ENCODE assay signal across 36 cellular contexts in genomic region chr19:23909222-23909621, GRCh38. TPM values are rescaled to one million over a fixed set of nuclear protein-coding genes. Genes with fewer than 3 reads are reported as not detected.
A peak's percentile ranks its signal among the peaks of the same experiment; 100 is the strongest.
DNase-seq lines count a peak whose midpoint lies in the region; ATAC-seq, FAIRE-seq and TF ChIP-seq lines count a peak whose summit lies in the region.
"Had no signal": no experiment of that assay in that cellular context is flagged by ENCODE, and none has a peak within 500 bp of the region (broad histone marks: within the 10 kb centered on the region; RNA-seq: fewer than 3 reads in every experiment).

No MANE protein-coding gene starts in this region.

- H3K27ac ChIP-seq in liver (ENCODE audit: low read depth in 1 of 2, low read length in 2 of 2) (peak overlapping the region; percentile 21 to 84), HepG2 (ENCODE audit: extremely low read length, insufficient read depth, low read length) (no peak overlapping the region), right lobe of liver (peak overlapping the region; percentile 21 to 87 (median 78)), prostate gland (no peak overlapping the region), H9 (ENCODE audit: insufficient read length, low read depth, low read length) (no peak overlapping the region)
- H3K27ac ChIP-seq: 22Rv1; A549; BLaER1; BLaER1 treated with 17β-estradiol and CSF1 and Interleukin-3, amounts not matched to agents 10 nM and 100 nM; C4-2B had no signal

- H2BK120ac ChIP-seq in H9 (ENCODE audit: low read depth, low read length, poor library complexity, severe bottlenecking), result no peak overlapping the region

- H3K36me3 ChIP-seq in liver (ENCODE audit: control insufficient read depth in 4 of 4, insufficient read depth in 3 of 4, low read depth in 1 of 4, low read length in 3 of 4), result no peaks in the 10 kb centered on the region
- no peaks in the 10 kb centered on the region for H3K36me3 ChIP-seq in HepG2 (replicated peaks in 1 of 2; ENCODE audit: control insufficient read depth in 1 of 2, insufficient read depth in 2 of 2, low read length in 2 of 2)
- no peaks in the 10 kb centered on the region for H3K36me3 ChIP-seq in right lobe of liver
- H3K36me3 ChIP-seq in prostate gland, result no peaks in the 10 kb centered on the region
- H3K36me3 ChIP-seq: BE2C; BLaER1; BLaER1 treated with 17β-estradiol and CSF1 and Interleukin-3, amounts not matched to agents 10 nM and 100 nM had no signal

- no peak overlapping the region for H3K23ac ChIP-seq in H9 (ENCODE audit: insufficient read length, low read depth, low read length)

- no peak overlapping the region for H3K14ac ChIP-seq in H9 (ENCODE audit: insufficient read depth, low read length)

- TF ChIP-seq EP300 in HepG2 (IDR thresholded peaks at IDR 0.05; ENCODE audit: low read depth in 2 of 2, low read length in 2 of 2) (no peak), HepG2 (CRISPR knock-in tag; IDR thresholded peaks at IDR 0.05; ENCODE audit: borderline replicate concordance) (no peak)

- H2BK20ac ChIP-seq in H9 (ENCODE audit: low read depth, low read length, poor library complexity, severe bottlenecking), result no peak overlapping the region

- H3K9ac ChIP-seq in liver (ENCODE audit: low read depth in 1 of 2, low read length in 2 of 2), result no peak overlapping the region
- no peak overlapping the region for H3K9ac ChIP-seq in HepG2 (ENCODE audit: insufficient read depth, low read depth, low read length)
- H3K9ac ChIP-seq in H9 (ENCODE audit: extremely low read depth, insufficient read length, low read length), result no peak overlapping the region
- H3K9ac ChIP-seq: BLaER1; BLaER1 treated with 17β-estradiol and CSF1 and Interleukin-3, amounts not matched to agents 10 nM and 100 nM had no signal

- no peak overlapping the region for H3K4me3 Mint-ChIP-seq in H9
- H3K4me3 Mint-ChIP-seq: B cell; CD14-positive monocyte; CD4-positive, alpha-beta T cell; CD4-positive, CD25-positive, alpha-beta regulatory T cell; CD8-positive, alpha-beta memory T cell; CD8-positive, alpha-beta T cell had no signal

- TF ChIP-seq CTCF in liver (IDR thresholded peaks at IDR 0.05; ENCODE audit: low read depth, low read length, missing input control) (no peak), HepG2 (CRISPR knock-in tag; IDR thresholded peaks at IDR 0.05) (no peak), right lobe of liver (IDR thresholded peaks at IDR 0.05) (no peak), prostate gland (IDR thresholded peaks at IDR 0.05) (no peak), H9 (conservative IDR thresholded peaks at IDR 0.05) (no peak)

- H3K4me1 ChIP-seq in liver (ENCODE audit: control insufficient read depth in 4 of 4, insufficient read depth in 4 of 4, low read length in 3 of 4) (peaks cover 6 to 18% (median 11%) of the 10 kb centered on the region in 4 donors), HepG2 (ENCODE audit: insufficient read depth, low read length) (no peaks in the 10 kb centered on the region), right lobe of liver (peaks cover 0 to 54% (median 21%) of the 10 kb centered on the region in 4 donors), prostate gland (replicated peaks) (no peaks in the 10 kb centered on the region), H9 (ENCODE audit: insufficient read depth, low read length) (no peaks in the 10 kb centered on the region)
- H3K4me1 ChIP-seq: A549; BE2C; BLaER1 treated with 17β-estradiol and CSF1 and Interleukin-3, amounts not matched to agents 10 nM and 100 nM; Caco-2 had no signal

- H4K91ac ChIP-seq in H9 (ENCODE audit: insufficient read length, low read depth, low read length), result no peak overlapping the region

- no peak overlapping the region for H3K4ac ChIP-seq in H9 (ENCODE audit: low read depth, low read length)

- DNase-seq in HepG2 (ENCODE audit: low spot score), result no peak
- no peak for DNase-seq in left lobe of liver (ENCODE audit: low spot score)
- DNase-seq in right lobe of liver, result no peak
- peak; percentile 13 for DNase-seq in mucosa of gallbladder (ENCODE audit: low spot score)
- DNase-seq in prostate gland (ENCODE audit: low spot score), result no peak
- DNase-seq in middle frontal gyrus (ENCODE audit: extremely low spot score, low spot score), result no peak
- no peak for DNase-seq in H9
- DNase-seq: 8988T; ACHN; AML-193; BE2C; C1 segment of cervical spinal cord; Caco-2; Calu3; CD4-positive, alpha-beta memory T cell; CD4-positive, alpha-beta T cell; CD4-positive, CD25-positive, alpha-beta regulatory T cell; CD8-positive, alpha-beta memory T cell; CD8-positive, alpha-beta T cell; COR-L47; DMS 273 treated with DMSO at 0.1 percent for 48 hours; DMS153; DMS79; DMS79 treated with DMSO at 0.1 percent for 48 hours; DND-41; EL had no signal

- no peak overlapping the region for H4K5ac ChIP-seq in H9 (ENCODE audit: insufficient read length, low read depth, low read length)

- H3K9me3 ChIP-seq in liver (ENCODE audit: control insufficient read depth in 4 of 4, low read length in 3 of 4) (peaks cover 0 to 4% (median 4%) of the 10 kb centered on the region in 4 donors), HepG2 (ENCODE audit: low read length) (peaks cover 97% of the 10 kb centered on the region), right lobe of liver (no peaks in the 10 kb centered on the region), prostate gland (no peaks in the 10 kb centered on the region), H9 (ENCODE audit: control insufficient read depth, low read depth, low read length) (peaks cover 56% of the 10 kb centered on the region)
- H3K9me3 ChIP-seq: BE2C had no signal

- no peak overlapping the region for H2BK15ac ChIP-seq in H9 (ENCODE audit: low read depth, low read length)

- H3T11ph ChIP-seq in H9 (ENCODE audit: low read length), result no peak overlapping the region

- no peak overlapping the region for H3K27ac Mint-ChIP-seq in H9
- H3K27ac Mint-ChIP-seq: B cell; CD14-positive monocyte; CD4-positive, alpha-beta memory T cell; CD4-positive, alpha-beta T cell; CD4-positive, CD25-positive, alpha-beta regulatory T cell; CD8-positive, alpha-beta memory T cell; CD8-positive, alpha-beta T cell had no signal

- intact Hi-C loops in HepG2 (cut with micrococcal nuclease; ENCODE audit: unreplicated experiment) (no loop called here), right lobe of liver (cut with DNase I) (no loop called here), prostate gland (cut with DNase I) (no loop called here)

- H3K4me2 ChIP-seq in HepG2 (ENCODE audit: low read depth, low read length), result no peak overlapping the region
- no peak overlapping the region for H3K4me2 ChIP-seq in H9 (ENCODE audit: insufficient read depth, insufficient read length, low read length)
- H3K4me2 ChIP-seq: A549; BLaER1; BLaER1 treated with 17β-estradiol and CSF1 and Interleukin-3, amounts not matched to agents 10 nM and 100 nM had no signal

- H3K4me1 Mint-ChIP-seq in H9, result no peaks in the 10 kb centered on the region
- H3K4me1 Mint-ChIP-seq: CD14-positive monocyte had no signal

- CTCF ChIA-PET in HepG2 (lab: Yijun Ruan, JAX; ENCODE audit: low intra/inter-chr PET ratio, low total read pairs), result no interaction called here

- H3K18ac ChIP-seq in H9 (ENCODE audit: insufficient read length, low read depth, low read length), result no peak overlapping the region

- no peak overlapping the region for H4K8ac ChIP-seq in H9 (replicated peaks; ENCODE audit: insufficient read length, low read depth, low read length)

- H2AK5ac ChIP-seq in H9 (ENCODE audit: insufficient read length, low read length), result no peak overlapping the region

- TF ChIP-seq RAD21 in liver (IDR thresholded peaks at IDR 0.05) (peak; percentile 17), HepG2 (CRISPR knock-in tag; IDR thresholded peaks at IDR 0.05) (no peak)

- no peaks in the 10 kb centered on the region for H3K27me3 ChIP-seq in liver (ENCODE audit: control insufficient read depth in 4 of 4, insufficient read depth in 4 of 4, low read length in 3 of 4)
- no peaks in the 10 kb centered on the region for H3K27me3 ChIP-seq in HepG2 (ENCODE audit: control insufficient read depth in 1 of 2, insufficient read depth in 2 of 2, low read length in 2 of 2)
- H3K27me3 ChIP-seq in right lobe of liver, result no peaks in the 10 kb centered on the region
- H3K27me3 ChIP-seq in prostate gland (replicated peaks; ENCODE audit: insufficient read depth), result no peaks in the 10 kb centered on the region
- H3K27me3 ChIP-seq in H9 (ENCODE audit: insufficient read depth, low read length), result no peaks in the 10 kb centered on the region
- H3K27me3 ChIP-seq: BE2C; BLaER1; BLaER1 treated with 17β-estradiol and CSF1 and Interleukin-3, amounts not matched to agents 10 nM and 100 nM had no signal

- ATAC-seq in HepG2 (no peak), left lobe of liver (peak; percentile 62), right lobe of liver (peak; percentile 56 to 72 (median 69))
- ATAC-seq: A549; CD8-positive, alpha-beta T cell had no signal

- no peak overlapping the region for H3K4me3 ChIP-seq in liver (ENCODE audit: low read depth in 1 of 3, low read length in 3 of 3)
- H3K4me3 ChIP-seq in HepG2 (replicated peaks in 1 of 3; ENCODE audit: insufficient read depth in 1 of 3, low read depth in 2 of 3, low read length in 3 of 3), result no peak overlapping the region
- H3K4me3 ChIP-seq in right lobe of liver, result no peak overlapping the region
- no peak overlapping the region for H3K4me3 ChIP-seq in prostate gland
- H3K4me3 ChIP-seq: A549; BLaER1; BLaER1 treated with 17β-estradiol and CSF1 and Interleukin-3, amounts not matched to agents 10 nM and 100 nM had no signal

- no peak overlapping the region for H2AFZ ChIP-seq in HepG2 (ENCODE audit: low read length)
- H2AFZ ChIP-seq in H9 (ENCODE audit: low read length), result no peak overlapping the region

- peaks cover 95 to 97% of the 10 kb centered on the region in 2 experiments for H3K9me3 Mint-ChIP-seq in H9

- BruUV-seq in HepG2 (replicated peaks; lab: Mats Ljungman, UMichigan), result no TSS peak

- POLR2A ChIA-PET in HepG2 (lab: Yijun Ruan, JAX), result no interaction called here

- H3K56ac ChIP-seq in H9 (ENCODE audit: insufficient read length, low read depth, low read length), result no peak overlapping the region

- no peak for TF ChIP-seq POLR2A in HepG2 (IDR thresholded peaks at IDR 0.05; ENCODE audit: insufficient read depth in 1 of 2, low read depth in 2 of 2, low read length in 2 of 2)
- no peak for TF ChIP-seq POLR2A in right lobe of liver (IDR thresholded peaks at IDR 0.05)
- TF ChIP-seq POLR2A in prostate gland (IDR thresholded peaks at IDR 0.05), result no peak

- H3K27me3 Mint-ChIP-seq in H9 (ENCODE audit: low read depth), result no peaks in the 10 kb centered on the region; the same call in 1 of the 2 replicates
- H3K27me3 Mint-ChIP-seq: B cell; CD4-positive, alpha-beta memory T cell; CD4-positive, alpha-beta T cell; CD4-positive, CD25-positive, alpha-beta regulatory T cell; CD8-positive, alpha-beta memory T cell had no signal

- in situ Hi-C loops in HepG2 (cut with HindIII; ENCODE audit: extremely low pct_ligation_motif_present, low pct_unique_long_range_greater_than_20kb), result no loop called here

- H3K36me3 Mint-ChIP-seq in H9 (ENCODE audit: insufficient read depth in 1 of 3, low read depth in 3 of 3), result peaks cover 0 to 39% (median 12%) of the 10 kb centered on the region in 3 experiments; a peak in 5 of 7 replicates
- H3K36me3 Mint-ChIP-seq: CD14-positive monocyte; CD8-positive, alpha-beta T cell had no signal

- H3K23me2 ChIP-seq in H9 (ENCODE audit: insufficient read length, low read depth, low read length, poor library complexity, severe bottlenecking), result no peaks in the 10 kb centered on the region

- H4K20me1 ChIP-seq in HepG2 (ENCODE audit: insufficient read depth, low read length) (no peaks in the 10 kb centered on the region), H9 (ENCODE audit: control insufficient read depth, insufficient read depth, insufficient read length) (no peaks in the 10 kb centered on the region)
- H4K20me1 ChIP-seq: BLaER1; BLaER1 treated with 17β-estradiol and CSF1 and Interleukin-3, amounts not matched to agents 10 nM and 100 nM had no signal

- no peak overlapping the region for H2BK5ac ChIP-seq in H9 (ENCODE audit: insufficient read length, low read length)

- H3K79me2 ChIP-seq in HepG2 (ENCODE audit: insufficient read depth, low read length) (no peaks in the 10 kb centered on the region), H9 (ENCODE audit: insufficient read depth, low read length) (no peaks in the 10 kb centered on the region)

- H2BK12ac ChIP-seq in H9 (ENCODE audit: insufficient read length, low read depth, low read length), result no peak overlapping the region

- FAIRE-seq in HepG2 (lab: Jason Lieb, UNC), result no peak
- FAIRE-seq: A204.1, A549, D721Med had no signal

- H3K79me1 ChIP-seq in H9 (ENCODE audit: insufficient read depth, low read depth, low read length, poor library complexity, severe bottlenecking), result no peaks in the 10 kb centered on the region

RNA-seq across cellular contexts. Expression of gene ZNF726, which starts 5.5 kb away (rescaled TPM):
- total RNA-seq in liver (1 to 10 TPM; 1.5 to 8.0 TPM), HepG2 (2016; rRNA removed; fragmentation: Illumina TruSeq; extraction: Trizol) (not detected in 2 replicates), left lobe of liver (0.63 TPM), right lobe of liver (1 to 10 TPM in 4 of 6 experiments, under 1 TPM in 2; 0.73 to 4.1 (median 1.9) TPM), mucosa of gallbladder (5.2 TPM), prostate gland (1 to 10 TPM; 3.1 to 6.7 TPM), H9 (2021) (0.11 and 0.18 TPM in 2 replicates)
- polyA plus RNA-seq in liver (under 1 TPM; 0.57 to 0.68 TPM), HepG2 (2011; rRNA removed) (not detected in 2 replicates)
- total RNA-seq in HepG2 (2016; cell fraction: cytosol; rRNA removed; fragmentation: Illumina TruSeq; extraction: Trizol; ENCODE audit: low read depth), result not detected in 2 replicates
- total RNA-seq in HepG2 (2016; cell fraction: insoluble cytoplasmic fraction; rRNA removed; fragmentation: Illumina TruSeq; extraction: Trizol), result not detected in 2 replicates
- total RNA-seq in HepG2 (2016; cell fraction: membrane; rRNA removed; fragmentation: Illumina TruSeq; extraction: Trizol), result not detected in 2 replicates
- not detected in 2 replicates for total RNA-seq in HepG2 (2016; cell fraction: nucleus; rRNA removed; fragmentation: Illumina TruSeq; extraction: Trizol)
- not detected in 2 replicates for polyA plus RNA-seq in HepG2 (2011; cell fraction: cytosol; rRNA removed)
- not detected in 2 replicates for polyA plus RNA-seq in HepG2 (2011; cell fraction: nucleus; rRNA removed)
- not detected in 2 replicates for polyA plus RNA-seq in HepG2 (2012)
- not detected in 2 replicates for polyA plus RNA-seq in HepG2 (2016; cell fraction: cytosol; fragmentation: Illumina TruSeq; extraction: Trizol; ENCODE audit: low read depth)
- polyA plus RNA-seq in HepG2 (2016; cell fraction: insoluble cytoplasmic fraction; fragmentation: Illumina TruSeq; extraction: Trizol; ENCODE audit: low read depth), result not detected in 2 replicates
- polyA plus RNA-seq in HepG2 (2016; cell fraction: membrane; fragmentation: Illumina TruSeq; extraction: Trizol; ENCODE audit: low read depth), result not detected in 2 replicates
- polyA plus RNA-seq in HepG2 (2016; cell fraction: nucleus; fragmentation: Illumina TruSeq; extraction: Trizol; ENCODE audit: insufficient read depth, low read depth), result not detected in 2 replicates
- not detected in 2 replicates for polyA minus RNA-seq in HepG2 (2011; rRNA and poly(A)+ RNA removed; ENCODE audit: low replicate concordance)
- not detected in 2 replicates for polyA minus RNA-seq in HepG2 (2011; cell fraction: cytosol; rRNA and poly(A)+ RNA removed)
- polyA minus RNA-seq in HepG2 (2011; cell fraction: nucleus; rRNA and poly(A)+ RNA removed), result not detected in 2 replicates
- total RNA-seq: Caco-2 had no signal

Comparison
In these comparisons a context has a peak if more than half of its experiments do, and no peak if none do; other contexts are left out.
1. H3K27ac ChIP-seq: peak in liver (2 of 2) and right lobe of liver (3 of 3); none in HepG2 (single experiment), prostate gland (0 of 2) and H9 (single experiment).